Comparison of ENCODE assay signal across 18 cellular contexts in the genomic region with DNA sequence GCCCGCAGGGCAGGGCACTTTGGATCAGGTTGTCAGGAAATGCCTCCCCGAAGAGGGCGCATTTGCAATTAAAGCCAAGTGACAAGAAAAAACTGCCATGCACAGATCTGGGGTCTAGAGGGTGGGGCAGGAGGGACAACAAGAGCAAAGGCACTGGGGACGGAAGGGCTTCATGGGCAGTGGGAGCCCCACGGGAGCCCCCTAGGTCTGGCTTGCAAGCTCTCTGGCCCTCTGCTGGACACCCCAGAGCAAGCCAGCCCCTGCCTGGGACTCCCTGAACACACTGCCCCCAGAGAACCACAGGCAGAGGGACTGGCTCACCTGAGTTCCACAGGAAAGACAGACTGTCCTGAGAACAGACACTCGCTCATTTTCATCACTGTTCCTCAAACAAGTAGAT. TPM values are rescaled to one million over a fixed set of nuclear protein-coding genes. Genes with fewer than 3 reads are reported as not detected.
DNase-seq lines count a peak whose midpoint lies in the region; ATAC-seq, FAIRE-seq and TF ChIP-seq lines count a peak whose summit lies in the region.
"Had no signal": no experiment of that assay in that cellular context is flagged by ENCODE, and none has a peak within 500 bp of the region (broad histone marks: within the 10 kb centered on the region; RNA-seq: fewer than 3 reads in every experiment).

No MANE protein-coding gene starts in this region.

- H2BK5ac ChIP-seq in H1 (ENCODE audit: low read depth, low read length): no peak overlapping the region

- no peak overlapping the region for H2BK12ac ChIP-seq in H1 (ENCODE audit: low read depth, low read length)

- H3K4ac ChIP-seq in H1 (replicated peaks; ENCODE audit: insufficient read length, low read depth, low read length): no peak overlapping the region

- TF ChIP-seq CTCF in GM06990 (IDR thresholded peaks at IDR 0.05; ENCODE audit: insufficient read depth, low read length, poor library complexity, severe bottlenecking) (peak; percentile 41), MM.1S (IDR thresholded peaks at IDR 0.05; ENCODE audit: low read length) (0 out of 2 replicates have a peak, but pooled peaks have one; percentile 16), H1 (IDR thresholded peaks at IDR 0.05; ENCODE audit: control extremely low read depth in 1 of 3, insufficient read depth in 1 of 3, low read depth in 1 of 3, low read length in 3 of 3) (peak; percentile 65 to 85 (median 75)), retinal pigment epithelial cell (conservative IDR thresholded peaks at IDR 0.05; ENCODE audit: low read depth, low read length) (peak; percentile 39)

- H3K9me2 ChIP-seq in MM.1S (replicated peaks; ENCODE audit: insufficient read depth, low read length): no peaks in the 10 kb centered on the region

- FAIRE-seq in H1 (lab: Jason Lieb, UNC): no peak
- FAIRE-seq: bronchial epithelial cell, endothelial cell of umbilical vein, HTR-8/SVneo, RCC 7860 had no signal

- no peak overlapping the region for H4K91ac ChIP-seq in H1 (replicated peaks; ENCODE audit: insufficient read length, low read length)

- no peak overlapping the region for H3K4me2 ChIP-seq in MM.1S (ENCODE audit: low read depth, low read length)
- no peak overlapping the region for H3K4me2 ChIP-seq in H1 (ENCODE audit: insufficient read depth in 1 of 2, low read depth in 2 of 2, low read length in 2 of 2)

- 75% methylated on average over 6 of the region's 6 CpGs; no CpG with 5 or more reads in 1 of the 2 experiments for WGBS in H1 (ENCODE audit: extremely low coverage in 1 of 2, insufficient coverage in 1 of 2, insufficient read length in 1 of 2, insufficient replicate concordance in 2 of 2, low coverage in 1 of 2, low lambda C conversion rate in 2 of 2, missing lambda C conversion rate in 1 of 2), 2 experiments

- peak; percentile 25 to 43; a peak in 3 of 4 replicates for TF ChIP-seq RAD21 in H1 (IDR thresholded peaks at IDR 0.05 in 1 of 2, conservative IDR thresholded peaks at IDR 0.05 in 1 of 2; ENCODE audit: low read depth in 2 of 2, low read length in 2 of 2)

- DNase-seq in GM06990 (ENCODE audit: extremely low read depth, insufficient read length) (no peak), MM.1S (no peak), H1 (ENCODE audit: low read depth in 1 of 2, low spot score in 2 of 2) (peak in 1 of 2 experiments; percentile 68), retinal pigment epithelial cell (ENCODE audit: low read depth) (no peak), hypothalamus (lab: John Stamatoyannopoulos, UW) (no peak), ecto neural progenitor cell (ENCODE audit: low spot score) (no peak), ACHN (no peak)
- DNase-seq: activated gamma-delta T cell treated with Interleukin-2 at 50 U/mL for 16 hours, mesenchymal stem cell, NCI-H1092 treated with DMSO at 0.1 percent for 48 hours, NCI-H2227 treated with DMSO at 0.1 percent for 48 hours, testis had no signal

- no peak overlapping the region for H4K5ac ChIP-seq in H1 (ENCODE audit: insufficient read length, low read depth, low read length)

- H3K14ac ChIP-seq in H1 (ENCODE audit: insufficient read length): no peak overlapping the region

- H3K27me3 ChIP-seq in GM06990 (replicated peaks; ENCODE audit: control insufficient read depth, insufficient read depth, low read length): no peaks in the 10 kb centered on the region; the same call in 1 of the 2 replicates
- H3K27me3 ChIP-seq in MM.1S (replicated peaks; ENCODE audit: insufficient read depth, low read length): peaks cover 66% of the 10 kb centered on the region
- no peaks in the 10 kb centered on the region for H3K27me3 ChIP-seq in H1 (replicated peaks in 1 of 4; ENCODE audit: control insufficient read depth in 3 of 4, extremely low read depth in 1 of 4, insufficient read depth in 3 of 4, low read length in 3 of 4)
- H3K27me3 ChIP-seq: testis had no signal

- no peak overlapping the region for H2BK20ac ChIP-seq in H1 (ENCODE audit: low read length)

- no peak overlapping the region for H2BK120ac ChIP-seq in H1 (replicated peaks; ENCODE audit: low read depth, low read length)

- H3K79me1 ChIP-seq in H1 (ENCODE audit: low read depth, low read length): no peaks in the 10 kb centered on the region

- POLR2A ChIA-PET in H1 (lab: Charles Lee; ENCODE audit: partially characterized antibody): no interaction called here

- in situ Hi-C loops in ACHN (cut with HindIII; ENCODE audit: low pct_ligation_motif_present, low pct_unique_long_range_greater_than_20kb, low sequenced_read_pairs): no loop called here

- H3K9me3 ChIP-seq in MM.1S (replicated peaks; ENCODE audit: insufficient read depth, low read length): no peaks in the 10 kb centered on the region
- H3K9me3 ChIP-seq in H1 (ENCODE audit: insufficient read depth in 2 of 2, low read depth in 1 of 2, low read length in 1 of 2): no peaks in the 10 kb centered on the region
- H3K9me3 ChIP-seq: HAP-1, testis had no signal

- H3K27ac ChIP-seq in MM.1S (ENCODE audit: low read length): no peak overlapping the region
- H3K27ac ChIP-seq in H1 (ENCODE audit: low read depth, low read length): no peak overlapping the region
- H3K27ac ChIP-seq: testis had no signal

- H3F3A ChIP-seq in MM.1S (ENCODE audit: insufficient read depth, low read length): no peaks in the 10 kb centered on the region

- H3K4me3 ChIP-seq in GM06990 (replicated peaks; ENCODE audit: low read depth, low read length) (no peak overlapping the region), MM.1S (ENCODE audit: low read length) (no peak overlapping the region), H1 (ENCODE audit: extremely low read depth in 1 of 4, insufficient read depth in 2 of 4, low read depth in 3 of 4, low read length in 4 of 4) (no peak overlapping the region), retinal pigment epithelial cell (ENCODE audit: low read length) (no peak overlapping the region)
- H3K4me3 ChIP-seq: HAP-1, testis had no signal

- no peak overlapping the region for H2AK5ac ChIP-seq in H1 (ENCODE audit: low read depth, low read length)

- H3K36me3 ChIP-seq in GM06990 (ENCODE audit: control insufficient read depth, insufficient read depth, low read length) (no peaks in the 10 kb centered on the region), MM.1S (replicated peaks; ENCODE audit: insufficient read depth, low read length) (no peaks in the 10 kb centered on the region), H1 (ENCODE audit: control insufficient read depth in 2 of 4, insufficient read depth in 4 of 4, low read length in 3 of 4) (no peaks in the 10 kb centered on the region)
- H3K36me3 ChIP-seq: HAP-1 had no signal

- H4K20me1 ChIP-seq in MM.1S (ENCODE audit: insufficient read depth, low read length): no peaks in the 10 kb centered on the region
- H4K20me1 ChIP-seq in H1 (replicated peaks in 1 of 2; ENCODE audit: control insufficient read depth in 1 of 2, insufficient read depth in 2 of 2, low read length in 2 of 2): peaks cover 0 to 2% of the 10 kb centered on the region in 2 experiments

- no peaks in the 10 kb centered on the region for H3K4me1 ChIP-seq in MM.1S (ENCODE audit: low read length)
- no peaks in the 10 kb centered on the region; a peak in 2 of 7 replicates for H3K4me1 ChIP-seq in H1 (replicated peaks in 1 of 4; ENCODE audit: control insufficient read depth in 3 of 4, insufficient read depth in 4 of 4, low read length in 3 of 4)
- H3K4me1 ChIP-seq: HAP-1, testis had no signal

- ATAC-seq in GM18868 (IDR thresholded peaks at IDR 0.05; ENCODE audit: unreplicated experiment): no peak

- no peak overlapping the region for H3K9ac ChIP-seq in MM.1S (ENCODE audit: low read length)
- no peak overlapping the region for H3K9ac ChIP-seq in H1 (replicated peaks in 1 of 4; ENCODE audit: extremely low read depth in 1 of 4, low read depth in 3 of 4, low read length in 3 of 4)

- no peak overlapping the region for H3K23ac ChIP-seq in H1 (ENCODE audit: insufficient read length)

- H4K8ac ChIP-seq in H1 (ENCODE audit: extremely low read depth, insufficient read depth, low read length): no peak overlapping the region

- H3K56ac ChIP-seq in H1 (replicated peaks; ENCODE audit: insufficient read length, low read depth, low read length): no peak overlapping the region

- CTCF ChIA-PET in H1 (lab: Charles Lee; ENCODE audit: partially characterized antibody): interaction anchor here (1.0 to 3.4 kb wide), 6 partner anchors 11 to 84 kb away, joined by 3 to 26 read pairs (median 4); no protein-coding TSS in a partner anchor

- H3K79me2 ChIP-seq in MM.1S (ENCODE audit: low read length) (no peaks in the 10 kb centered on the region), H1 (ENCODE audit: control insufficient read depth in 1 of 2, insufficient read depth in 2 of 2, low read length in 2 of 2) (no peaks in the 10 kb centered on the region)

- no peaks in the 10 kb centered on the region for H3K23me2 ChIP-seq in H1 (ENCODE audit: low read depth, low read length)

- H2AFZ ChIP-seq in MM.1S (ENCODE audit: low read length) (no peak overlapping the region), H1 (ENCODE audit: low read length) (no peak overlapping the region)

- no peak overlapping the region for H2BK15ac ChIP-seq in H1 (ENCODE audit: low read length)

- H3K18ac ChIP-seq in H1 (ENCODE audit: extremely low read depth, low read length): no peak overlapping the region

- TF ChIP-seq POLR2A in H1 (IDR thresholded peaks at IDR 0.05; ENCODE audit: control extremely low read depth in 1 of 2, low read depth in 2 of 2, low read length in 2 of 2): no peak

- TF ChIP-seq EP300 in H1 (IDR thresholded peaks at IDR 0.05; ENCODE audit: borderline replicate concordance in 1 of 2, low read depth in 2 of 2, low read length in 2 of 2): no peak

TF ChIP-seq in H1, 55 proteins besides CTCF, POLR2A, EP300 and RAD21:
- TF ChIP-seq KDM1A (IDR thresholded peaks at IDR 0.05; ENCODE audit: borderline replicate concordance, low read length) (peak; percentile 60; the same call in 1 of the 2 replicates), YY1 (IDR thresholded peaks at IDR 0.05; ENCODE audit: low read depth, low read length) (no peak), BACH1 (IDR thresholded peaks at IDR 0.05; ENCODE audit: low read length) (peak; percentile 27; the same call in 1 of the 2 replicates)

RNA-seq across cellular contexts. Expression of a gene that starts 30.2 kb away (rescaled TPM):
- 11.9 and 14.5 TPM in 2 replicates for total RNA-seq in H1 (2021; fragmentation: NEBNext Ultra II Directional; extraction: Animal tissue kit (Norgen Biotek cat#: 25700))
- 10.7 and 14.6 TPM in 2 replicates for polyA plus RNA-seq in H1 (2011; rRNA removed)
- 10.5 TPM for polyA plus RNA-seq in H1 (2011; cell fraction: cytosol; rRNA removed)
- polyA plus RNA-seq in H1 (2011; cell fraction: nucleus; rRNA removed): 12.9 TPM
- 9.6 to 12.2 TPM (median 10.7 TPM) in 4 replicates for polyA plus RNA-seq in H1 (2012, experiment 1 of 2)
- polyA plus RNA-seq in H1 (2012, experiment 2 of 2): 10.7 TPM
- polyA plus RNA-seq in H1 (2013, experiment 1 of 2): 8.8 TPM
- 8.9 TPM for polyA plus RNA-seq in H1 (2013, experiment 2 of 2)
- polyA minus RNA-seq in H1 (2011; rRNA and poly(A)+ RNA removed): 3.7 and 3.8 TPM in 2 replicates
- 5.4 TPM for polyA minus RNA-seq in H1 (2011; cell fraction: cytosol; rRNA and poly(A)+ RNA removed)
- 7.5 TPM for polyA minus RNA-seq in H1 (2011; cell fraction: nucleus; rRNA and poly(A)+ RNA removed)

Comparison
In these comparisons a context has a peak if more than half of its experiments do, and no peak if none do; other contexts are left out.
1. CTCF ChIP-seq: peak in every context shown above with its lines; median percentile 75 in H1; 41 in GM06990; 39 in retinal pigment epithelial cell; 16 in MM.1S.